In genomic region chr18:79108520-79109215, GRCh38 we compare ENCODE assay signal across 17 cellular contexts.
"Had no signal": no experiment of that assay in that cellular context is flagged by ENCODE, and none has a peak within 500 bp of the region (broad histone marks: within the 10 kb centered on the region; RNA-seq: fewer than 3 reads in every experiment).

No MANE protein-coding gene starts in this region.

- H3K27me3 ChIP-seq: hepatocyte, tibial nerve, uterus had no signal

- H3K4me3 ChIP-seq: hepatocyte, psoas muscle, tibial nerve, uterus had no signal

- H2AFZ ChIP-seq: hepatocyte had no signal

- H3K4me1 ChIP-seq: uterus had no signal

- H3K9me3 Mint-ChIP-seq: activated naive CD4-positive, alpha-beta T cell treated with anti-CD3 and anti-CD28 coated beads for 36 hours; activated T-helper 2 cell treated with anti-CD3 and anti-CD28 coated beads, Interferon-gamma antibody, Interleukin-2, Interleukin-4, amounts not matched to agents 10 μg/mL and 5 μg/mL and 100 μg/mL, durations not matched to agents 14 hours and 24 hours and 36 hours; nephron progenitor cell; stimulated activated memory B cell treated with anti-CD40 and anti-IgM and Interleukin-4, amounts not matched to agents 10 μg/mL and 1 μg/mL and 100 μg/mL, for 72 hours had no signal

- H3K4me2 ChIP-seq: hepatocyte had no signal

- ATAC-seq: left lobe of liver; stimulated activated memory B cell treated with anti-CD40 and anti-IgM and Interleukin-4, amounts not matched to agents 10 μg/mL and 1 μg/mL and 100 μg/mL, for 72 hours had no signal

- H3K27ac ChIP-seq: hepatocyte, psoas muscle, tibial nerve, uterus, VCaP had no signal

- H3K36me3 ChIP-seq: uterus had no signal

- H3K4me3 Mint-ChIP-seq: activated naive CD4-positive, alpha-beta T cell treated with anti-CD3 and anti-CD28 coated beads for 36 hours; nephron progenitor cell; stimulated activated memory B cell treated with anti-CD40 and anti-IgM and Interleukin-4, amounts not matched to agents 10 μg/mL and 1 μg/mL and 100 μg/mL, for 72 hours had no signal

- H3K27ac Mint-ChIP-seq: activated naive CD4-positive, alpha-beta T cell treated with anti-CD3 and anti-CD28 coated beads for 36 hours; activated T-helper 2 cell treated with anti-CD3 and anti-CD28 coated beads, Interferon-gamma antibody, Interleukin-2, Interleukin-4, amounts not matched to agents 10 μg/mL and 5 μg/mL and 100 μg/mL, durations not matched to agents 14 hours and 24 hours and 36 hours; nephron progenitor cell had no signal

- H3K9me3 ChIP-seq: psoas muscle, tibial nerve, uterus had no signal

- H3K27me3 Mint-ChIP-seq: stimulated activated memory B cell treated with anti-CD40 and anti-IgM and Interleukin-4, amounts not matched to agents 10 μg/mL and 1 μg/mL and 100 μg/mL, for 72 hours had no signal

- DNase-seq: activated CD4-positive, alpha-beta T cell treated with anti-CD3 and anti-CD28 coated beads for 1 hour; activated CD4-positive, alpha-beta T cell treated with anti-CD3 and anti-CD28 coated beads, Interleukin-2, amount 50 U/mL, for 4 hours; activated naive CD4-positive, alpha-beta T cell treated with anti-CD3 and anti-CD28 coated beads for 36 hours; activated T-cell treated with anti-CD3 and anti-CD28 coated beads, Interleukin-2, amount 50 U/mL, for 1 hour; erythroblast; islet precursor cell; mesendoderm; nephron progenitor cell; occipital lobe; psoas muscle; uterus had no signal
